In the genomic region with DNA sequence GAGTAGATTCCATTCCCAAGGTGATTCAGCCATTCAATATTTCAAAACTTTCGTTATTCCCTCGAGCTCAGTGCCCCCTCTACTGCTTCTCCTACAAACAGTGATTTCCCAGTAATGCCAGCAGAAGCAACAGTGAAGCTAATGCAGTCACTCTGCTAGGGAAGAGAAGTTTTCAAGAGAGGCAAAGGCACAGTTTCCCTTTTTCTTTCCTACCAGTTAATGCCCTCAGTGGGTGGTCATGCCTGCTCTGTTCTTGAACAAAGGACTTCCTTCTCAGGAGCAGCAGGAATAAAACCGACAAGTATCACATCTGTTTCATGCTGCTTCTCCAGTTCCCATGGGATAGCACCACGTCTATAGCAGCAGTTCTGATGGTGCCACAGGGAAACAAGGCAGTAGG, we compare ENCODE assay signal across 13 cellular contexts.
DNase-seq lines count a peak whose midpoint lies in the region; ATAC-seq lines count a peak whose summit lies in the region.
"Had no signal": no experiment of that assay in that cellular context is flagged by ENCODE, and none has a peak within 500 bp of the region (broad histone marks: within the 10 kb centered on the region; RNA-seq: fewer than 3 reads in every experiment).

No MANE protein-coding gene starts in this region.

- H3K4me3 ChIP-seq in skeletal muscle cell (ENCODE audit: low read depth, low read length) = no peak overlapping the region
- H3K4me3 ChIP-seq: adrenal gland, lower lobe of right lung had no signal

- no peak for ATAC-seq in HG02884 (IDR thresholded peaks at IDR 0.05; ENCODE audit: unreplicated experiment)
- ATAC-seq: lower lobe of right lung had no signal

- DNase-seq in NCI-H2081 (lab: John Stamatoyannopoulos, UW) = peak; percentile 42 to 52
- DNase-seq in NCI-H2081 treated with DMSO at 0.1 percent for 48 hours (lab: John Stamatoyannopoulos, UW) = no peak
- DNase-seq in NCI-H69 (lab: John Stamatoyannopoulos, UW) = peak; percentile 97
- DNase-seq in epidermal melanocyte (ENCODE audit: insufficient read length, low spot score) = peak; percentile 17
- DNase-seq in skeletal muscle cell (ENCODE audit: low read depth) = peak; percentile 13
- DNase-seq in GOT3 (lab: John Stamatoyannopoulos, UW) = no peak
- no peak for DNase-seq in UCSD-AML1 (lab: John Stamatoyannopoulos, UW; ENCODE audit: unreplicated experiment)
- DNase-seq: activated CD4-positive, alpha-beta memory T cell treated with anti-CD3 and anti-CD28 coated beads for 36 hours; adrenal gland; lower lobe of right lung; Right ventricle myocardium superior; stimulated activated naive CD4-positive, alpha-beta T cell treated with Interleukin-2 at 50 U/mL for 16 hours had no signal

Comparison
In these comparisons a context has a peak if more than half of its experiments do, and no peak if none do; other contexts are left out.
1. DNase-seq: peak in NCI-H2081 (2 of 2), NCI-H69 (single experiment), epidermal melanocyte (single experiment) and skeletal muscle cell (single experiment); none in NCI-H2081 treated with DMSO at 0.1 percent for 48 hours (single experiment), GOT3 (single experiment) and UCSD-AML1 (single experiment).